ENCODE assay signal across 1 cellular context in the genomic region with DNA sequence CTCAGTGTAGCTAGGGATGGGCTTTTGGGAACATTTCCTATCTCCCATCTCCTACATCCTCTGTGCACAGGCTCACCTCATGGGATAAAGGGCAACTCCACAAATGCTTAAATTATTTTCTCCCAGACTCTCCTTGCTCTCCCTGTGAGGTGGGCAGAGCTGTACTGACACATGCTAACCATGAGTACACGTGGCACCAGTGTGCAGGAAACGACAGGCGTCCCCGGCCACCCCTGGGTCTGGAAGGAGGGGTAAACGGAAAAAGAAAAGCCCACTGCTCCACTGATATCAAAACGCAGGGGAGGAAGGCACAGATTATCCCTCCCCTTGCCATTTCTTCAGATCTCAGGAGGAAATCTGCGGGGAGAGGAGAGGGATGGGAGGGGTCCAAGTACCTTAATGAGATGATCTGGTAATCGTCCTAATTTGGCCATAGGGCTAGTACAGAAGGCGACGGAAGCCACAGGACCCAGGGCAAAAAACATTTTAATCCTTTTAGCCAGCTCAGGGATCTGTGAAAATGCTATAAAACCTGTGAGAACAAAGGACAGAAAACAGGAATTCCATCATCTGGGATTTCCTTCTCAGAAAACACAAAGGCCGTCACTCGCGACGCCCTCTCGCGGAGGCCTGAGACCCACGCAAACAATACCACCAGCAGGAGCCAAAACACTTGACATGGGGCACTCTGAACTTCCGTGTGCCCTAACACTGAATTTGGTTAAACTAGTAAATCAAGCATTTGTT.
TF ChIP-seq lines count a peak whose summit lies in the region.

No MANE protein-coding gene starts in this region.

TF ChIP-seq in H1, 55 proteins besides CTCF, POLR2A, EP300 and RAD21:
- TF ChIP-seq EZH2 (IDR thresholded peaks at IDR 0.05; ENCODE audit: low read depth, low read length, severe bottlenecking) (no peak), CHD7 (IDR thresholded peaks at IDR 0.05; ENCODE audit: insufficient replicate concordance, low read length) (no peak), NANOG (IDR thresholded peaks at IDR 0.05; ENCODE audit: insufficient read depth, low read depth, low read length, poor library complexity, severe bottlenecking) (no peak), SUZ12 (IDR thresholded peaks at IDR 0.05; ENCODE audit: low read length) (no peak), NRF1 (IDR thresholded peaks at IDR 0.05; ENCODE audit: low read depth, low read length) (no peak)
